10 cellular contexts compared by ENCODE assay signal in genomic region chr20:13231031-13231752, GRCh38. TPM values are rescaled to one million over a fixed set of nuclear protein-coding genes. Genes with fewer than 3 reads are reported as not detected.
DNase-seq lines count a peak whose midpoint lies in the region; ATAC-seq, FAIRE-seq and TF ChIP-seq lines count a peak whose summit lies in the region.
"Had no signal": no experiment of that assay in that cellular context is flagged by ENCODE, and none has a peak within 500 bp of the region (broad histone marks: within the 10 kb centered on the region; RNA-seq: fewer than 3 reads in every experiment).

No MANE protein-coding gene starts in this region.

- H3K27me3 ChIP-seq in gastroesophageal sphincter: no peaks in the 10 kb centered on the region

- FAIRE-seq in A549 (lab: Jason Lieb, UNC): no peak
- FAIRE-seq: islet of Langerhans had no signal

- H3K27ac Mint-ChIP-seq in activated CD8-positive, alpha-beta T cell treated with anti-CD3 and anti-CD28 coated beads for 36 hours: peak overlapping the region; percentile 91

- no peak overlapping the region for H3K4me3 ChIP-seq in A549
- H3K4me3 ChIP-seq in gastroesophageal sphincter: no peak overlapping the region

- TF ChIP-seq RAD21 in A549 (conservative IDR thresholded peaks at IDR 0.05 in 1 of 2, IDR thresholded peaks at IDR 0.05 in 1 of 2): no peak

- TF ChIP-seq CTCF in A549 (IDR thresholded peaks at IDR 0.05): no peak
- TF ChIP-seq CTCF in activated CD8-positive, alpha-beta T cell treated with anti-CD3 and anti-CD28 coated beads for 36 hours (IDR thresholded peaks at IDR 0.05): no peak
- no peak for TF ChIP-seq CTCF in gastroesophageal sphincter (IDR thresholded peaks at IDR 0.05)

- ATAC-seq in A549 (peak; percentile 65 to 68), gastroesophageal sphincter (peak; percentile 25), GM21390 (IDR thresholded peaks at IDR 0.05; ENCODE audit: unreplicated experiment) (no peak), SK-N-SH treated with all-trans-retinoic acid at 6 μM for 48 hours (no peak)
- ATAC-seq in activated CD8-positive, alpha-beta T cell treated with anti-CD3 and anti-CD28 coated beads for 36 hours: peak; percentile 86

- peaks cover 1% of the 10 kb centered on the region for H3K27me3 Mint-ChIP-seq in activated CD8-positive, alpha-beta T cell treated with anti-CD3 and anti-CD28 coated beads for 36 hours

- CTCF ChIA-PET in A549 (lab: Yijun Ruan, JAX): interaction anchor here (0.6 kb wide), 1 partner anchor 540 kb away, joined by 6 read pairs; no protein-coding TSS in a partner anchor
- CTCF ChIA-PET in activated CD8-positive, alpha-beta T cell treated with anti-CD3 and anti-CD28 coated beads for 36 hours (lab: Charles Lee): no interaction called here

- H3K9me3 Mint-ChIP-seq in activated CD8-positive, alpha-beta T cell treated with anti-CD3 and anti-CD28 coated beads for 36 hours: peaks cover 11% of the 10 kb centered on the region

- no peaks in the 10 kb centered on the region for H3K36me3 ChIP-seq in gastroesophageal sphincter

- H3K4me3 Mint-ChIP-seq in activated CD8-positive, alpha-beta T cell treated with anti-CD3 and anti-CD28 coated beads for 36 hours: peak overlapping the region; percentile 19

- WGBS in A549 (ENCODE audit: missing lambda C conversion rate): 24% methylated on average over 7 of the region's 7 CpGs
- WGBS in gastroesophageal sphincter (ENCODE audit: low coverage in 1 of 2), 2 donors: 70 to 76% methylated on average over 4 to 5 of the region's 7 CpGs

- H3K4me1 Mint-ChIP-seq in activated CD8-positive, alpha-beta T cell treated with anti-CD3 and anti-CD28 coated beads for 36 hours (ENCODE audit: low read depth): peaks cover 41% of the 10 kb centered on the region

- H3K4me1 ChIP-seq in A549 (peaks cover 7% of the 10 kb centered on the region; the same call in 2 of the 3 replicates), gastroesophageal sphincter (no peaks in the 10 kb centered on the region)

- no peak for TF ChIP-seq EP300 in A549 (IDR thresholded peaks at IDR 0.05)
- TF ChIP-seq EP300 in gastroesophageal sphincter (IDR thresholded peaks at IDR 0.05): no peak

- intact Hi-C loops in activated CD8-positive, alpha-beta T cell treated with anti-CD3 and anti-CD28 coated beads for 36 hours (cut with micrococcal nuclease): loop anchor here (1.0 kb wide), 1 partner anchor 16 kb away; no protein-coding TSS in a partner anchor

- peak overlapping the region; percentile 15; the same call in 1 of the 3 replicates for H3K4me2 ChIP-seq in A549

- no peak for TF ChIP-seq POLR2A in A549 (IDR thresholded peaks at IDR 0.05; ENCODE audit: low read length)
- no peak for TF ChIP-seq POLR2A in gastroesophageal sphincter (IDR thresholded peaks at IDR 0.05)

- H3K9me3 ChIP-seq in A549 (peaks cover 20% of the 10 kb centered on the region; the same call in 2 of the 3 replicates), gastroesophageal sphincter (peaks cover 0 to 3% (median 0%) of the 10 kb centered on the region in 3 donors)

- H3K27ac ChIP-seq in A549 (no peak overlapping the region), gastroesophageal sphincter (no peak overlapping the region)

- peak in 1 of 2 experiments; percentile 19 for DNase-seq in A549 (ENCODE audit: low read depth in 1 of 2, low spot score in 1 of 2)
- peak; percentile 61 for DNase-seq in HK-2 (ENCODE audit: unreplicated experiment)
- DNase-seq in activated CD8-positive, alpha-beta T cell treated with anti-CD3 and anti-CD28 coated beads for 36 hours: peak; percentile 78
- DNase-seq in NCI-H2171 (lab: John Stamatoyannopoulos, UW): no peak
- no peak for DNase-seq in NAMALWA (ENCODE audit: low spot score)
- DNase-seq: GF-D8 had no signal

- peaks cover 8% of the 10 kb centered on the region for H3K36me3 Mint-ChIP-seq in activated CD8-positive, alpha-beta T cell treated with anti-CD3 and anti-CD28 coated beads for 36 hours (ENCODE audit: low read depth)

- POLR2A ChIA-PET in A549 (lab: Yijun Ruan, JAX): no interaction called here
- POLR2A ChIA-PET in activated CD8-positive, alpha-beta T cell treated with anti-CD3 and anti-CD28 coated beads for 36 hours (lab: Charles Lee): no interaction called here

TF ChIP-seq in A549, 52 proteins besides CTCF, POLR2A, EP300 and RAD21:
- TF ChIP-seq ZNF302 (CRISPR knock-in tag; IDR thresholded peaks at IDR 0.05) (no peak), CBX2 (IDR thresholded peaks at IDR 0.05; ENCODE audit: borderline replicate concordance, low read depth) (no peak), JUNB (IDR thresholded peaks at IDR 0.05) (no peak), SREBF2 (IDR thresholded peaks at IDR 0.05) (no peak), HMGXB4 (CRISPR knock-in tag; IDR thresholded peaks at IDR 0.05; ENCODE audit: borderline replicate concordance) (no peak), KDM1A (IDR thresholded peaks at IDR 0.05; ENCODE audit: low read depth) (no peak), SMC3 (IDR thresholded peaks at IDR 0.05) (no peak), EHF (CRISPR knock-in tag; IDR thresholded peaks at IDR 0.05) (no peak), PHF8 (IDR thresholded peaks at IDR 0.05; ENCODE audit: borderline replicate concordance, low read depth) (no peak), HOXB5 (CRISPR knock-in tag; IDR thresholded peaks at IDR 0.05) (no peak)

TF ChIP-seq in SK-N-SH treated with all-trans-retinoic acid at 6 μM for 48 hours, 23 proteins besides CTCF, POLR2A, EP300 and RAD21:
- TF ChIP-seq ZFP30 (CRISPR knock-in tag; IDR thresholded peaks at IDR 0.05): no peak
- TF ChIP-seq TOX (CRISPR knock-in tag; IDR thresholded peaks at IDR 0.05; ENCODE audit: borderline replicate concordance): no peak
- TF ChIP-seq PATZ1 (CRISPR knock-in tag; IDR thresholded peaks at IDR 0.05; ENCODE audit: borderline replicate concordance): no peak
- no peak for TF ChIP-seq TSHZ2 (CRISPR knock-in tag; IDR thresholded peaks at IDR 0.05)
- no peak for TF ChIP-seq ZNF8 (CRISPR knock-in tag; IDR thresholded peaks at IDR 0.05)
- TF ChIP-seq CREB5 (CRISPR knock-in tag; IDR thresholded peaks at IDR 0.05; ENCODE audit: low read depth): no peak
- no peak for TF ChIP-seq ZFP3 (CRISPR knock-in tag; IDR thresholded peaks at IDR 0.05)
- TF ChIP-seq ISL1 (CRISPR knock-in tag; IDR thresholded peaks at IDR 0.05): no peak
- no peak for TF ChIP-seq ZNF70 (CRISPR knock-in tag; IDR thresholded peaks at IDR 0.05)
- TF ChIP-seq ARNTL (CRISPR knock-in tag; IDR thresholded peaks at IDR 0.05; ENCODE audit: borderline replicate concordance, low read depth): no peak
TF ChIP-seq in SK-N-SH treated with all-trans-retinoic acid at 6 μM for 48 hours: peak in this region for 0.

RNA-seq across cellular contexts. Expression of gene ISM1, which starts 10.1 kb away (rescaled TPM):
- polyA plus RNA-seq in A549 (2011; rRNA removed) (0.18 and 0.30 TPM in 2 replicates), A549 (2017; fragmentation: RNase III; extraction: RNeasy Plus Mini Kit Qiagen cat#74134 plus additional on column Dnase treatment) (0.39 to 0.50 TPM (median 0.45 TPM) in 3 replicates)
- 0.19 and 0.25 TPM in 2 replicates for polyA plus RNA-seq in A549 (2012; cell fraction: cytosol; rRNA removed)
- polyA plus RNA-seq in A549 (2012; cell fraction: nucleus; rRNA removed): 0.06 and 0.19 TPM in 2 replicates
- polyA minus RNA-seq in A549 (2011; rRNA and poly(A)+ RNA removed): 0.29 and 0.41 TPM in 2 replicates
- 1 to 10 TPM in 1 of 2 experiments, under 1 TPM in 1; 0.77 to 1.4 TPM for total RNA-seq in activated CD8-positive, alpha-beta T cell treated with anti-CD3 and anti-CD28 coated beads for 36 hours
- total RNA-seq in gastroesophageal sphincter: 1 to 10 TPM; 3.6 to 8.1 (median 6.4) TPM

Comparison
In these comparisons a context has a peak if more than half of its experiments do, and no peak if none do; other contexts are left out.
1. ATAC-seq: peak in A549 (2 of 2), activated CD8-positive, alpha-beta T cell treated with anti-CD3 and anti-CD28 coated beads for 36 hours (single experiment) and gastroesophageal sphincter (single experiment); none in GM21390 (single experiment) and SK-N-SH treated with all-trans-retinoic acid at 6 μM for 48 hours (single experiment).
2. DNase-seq: peak in HK-2 (single experiment) and activated CD8-positive, alpha-beta T cell treated with anti-CD3 and anti-CD28 coated beads for 36 hours (single experiment); none in NCI-H2171 (single experiment) and NAMALWA (single experiment).